8 cellular contexts compared by ENCODE assay signal in genomic region chr10:128047337-128047736, GRCh38.
DNase-seq lines count a peak whose midpoint lies in the region; ATAC-seq, FAIRE-seq and TF ChIP-seq lines count a peak whose summit lies in the region.

No MANE protein-coding gene starts in this region.

- H3K27me3 ChIP-seq in rectal smooth muscle tissue (ENCODE audit: control insufficient read depth, insufficient read depth, low read length): no peaks in the 10 kb centered on the region

- H3K36me3 Mint-ChIP-seq in activated T-cell treated with anti-CD3 and anti-CD28 coated beads, Interleukin-2, amount 50 U/mL, for 4 hours (ENCODE audit: insufficient read depth): peaks cover 22% of the 10 kb centered on the region

- intact Hi-C loops in head of caudate nucleus (cut with DNase I): no loop called here

- H3K27me3 Mint-ChIP-seq in activated T-cell treated with anti-CD3 and anti-CD28 coated beads, Interleukin-2, amount 50 U/mL, for 4 hours (ENCODE audit: low read depth): no peaks in the 10 kb centered on the region

- H3K9ac ChIP-seq in rectal smooth muscle tissue (ENCODE audit: low read length): no peak overlapping the region

- FAIRE-seq in H54 (lab: Jason Lieb, UNC): no peak

- no peak for TF ChIP-seq POLR2A in H54 (IDR thresholded peaks at IDR 0.05; ENCODE audit: low read depth, low read length)

- no peak for TF ChIP-seq CTCF in GM12875 (IDR thresholded peaks at IDR 0.05; ENCODE audit: borderline replicate concordance, insufficient read depth, low read depth, low read length)

- no peaks in the 10 kb centered on the region for H3K9me3 Mint-ChIP-seq in activated T-cell treated with anti-CD3 and anti-CD28 coated beads, Interleukin-2, amount 50 U/mL, for 4 hours

- H3K4me3 Mint-ChIP-seq in activated T-cell treated with anti-CD3 and anti-CD28 coated beads, Interleukin-2, amount 50 U/mL, for 4 hours: peak overlapping the region; percentile 91

- peak; percentile 98 for ATAC-seq in HG02623 (IDR thresholded peaks at IDR 0.05; ENCODE audit: unreplicated experiment)
- peak; percentile 92 to 95 for ATAC-seq in activated T-cell treated with anti-CD3 and anti-CD28 coated beads, Interleukin-2, amount 50 U/mL, for 4 hours

- no peaks in the 10 kb centered on the region for H3K36me3 ChIP-seq in rectal smooth muscle tissue (ENCODE audit: control insufficient read depth, insufficient read depth, low read length)

- H3K4me1 Mint-ChIP-seq in activated T-cell treated with anti-CD3 and anti-CD28 coated beads, Interleukin-2, amount 50 U/mL, for 4 hours (ENCODE audit: low read depth): peaks cover 61% of the 10 kb centered on the region

- peaks cover 3% of the 10 kb centered on the region for H3K4me1 ChIP-seq in rectal smooth muscle tissue (ENCODE audit: control insufficient read depth, insufficient read depth, low read length)

- DNase-seq in NOMO-1 treated with dmso at 0.1 percent for 144 hours (lab: John Stamatoyannopoulos, UW; ENCODE audit: unreplicated experiment) (peak; percentile 93), head of caudate nucleus (peak in 41 of 42 donors; percentile 20 to 76 (median 50)), NCI-H1417 treated with DMSO at 0.1 percent for 48 hours (lab: John Stamatoyannopoulos, UW) (no peak), H54 (ENCODE audit: insufficient read length, low spot score) (no peak)
- peak; percentile 78 for DNase-seq in activated T-cell treated with anti-CD3 and anti-CD28 coated beads, Interleukin-2, amount 50 U/mL, for 4 hours

- H3K27ac ChIP-seq in rectal smooth muscle tissue (ENCODE audit: low read depth, low read length): no peak overlapping the region

- H3K4me3 ChIP-seq in GM12875 (ENCODE audit: low read depth, low read length) (peak overlapping the region; percentile 38), rectal smooth muscle tissue (ENCODE audit: low read length) (peak overlapping the region; percentile 48)

Comparison
In these comparisons a context has a peak if more than half of its experiments do, and no peak if none do; other contexts are left out.
1. DNase-seq: peak in NOMO-1 treated with dmso at 0.1 percent for 144 hours (single experiment), activated T-cell treated with anti-CD3 and anti-CD28 coated beads, Interleukin-2, amount 50 U/mL, for 4 hours (single experiment) and head of caudate nucleus (41 of 42); none in NCI-H1417 treated with DMSO at 0.1 percent for 48 hours (single experiment) and H54 (single experiment).